8 cellular contexts compared by ENCODE assay signal in genomic region chr6:10425973-10426780, GRCh38. TPM values are rescaled to one million over a fixed set of nuclear protein-coding genes. Genes with fewer than 3 reads are reported as not detected.
A peak's percentile ranks its signal among the peaks of the same experiment; 100 is the strongest.
DNase-seq lines count a peak whose midpoint lies in the region; ATAC-seq and TF ChIP-seq lines count a peak whose summit lies in the region.

No MANE protein-coding gene starts in this region.

- H3K36me3 ChIP-seq in lung (ENCODE audit: control insufficient read depth in 2 of 2, insufficient read depth in 2 of 2, low read length in 2 of 2) (no peaks in the 10 kb centered on the region), vagina (no peaks in the 10 kb centered on the region)

- intact Hi-C loops in vagina (cut with DNase I) = no loop called here

- H3K9me3 ChIP-seq in lung (ENCODE audit: control insufficient read depth in 2 of 2, insufficient read depth in 1 of 2, low read length in 1 of 2) (peaks cover 0 to 6% of the 10 kb centered on the region in 2 donors), vagina (no peaks in the 10 kb centered on the region)

- no peak for TF ChIP-seq CTCF in choroid plexus epithelial cell (conservative IDR thresholded peaks at IDR 0.05; ENCODE audit: low read depth, low read length)
- no peak for TF ChIP-seq CTCF in lung (IDR thresholded peaks at IDR 0.05; ENCODE audit: control extremely low read depth, extremely low read depth)
- no peak for TF ChIP-seq CTCF in vagina (IDR thresholded peaks at IDR 0.05)

- TF ChIP-seq POLR2A in vagina (IDR thresholded peaks at IDR 0.05) = no peak

- H3K27ac ChIP-seq in lung (ENCODE audit: low read depth in 1 of 2, low read length in 1 of 2) = no peak overlapping the region
- peak overlapping the region; percentile 38 for H3K27ac ChIP-seq in vagina

- 1 to 2% methylated on average over 54 to 55 of the region's 55 CpGs for WGBS in lung, 2 donors

- H3K4me1 ChIP-seq in lung (ENCODE audit: control insufficient read depth in 2 of 2, insufficient read depth in 2 of 2, low read length in 2 of 2) (peaks cover 0 to 7% of the 10 kb centered on the region in 2 donors), vagina (peaks cover 20% of the 10 kb centered on the region)

- H3K4me3 ChIP-seq in GM08714 (ENCODE audit: low read length) (peak overlapping the region; percentile 41; the same call in 1 of the 2 replicates), choroid plexus epithelial cell (ENCODE audit: low read depth, low read length) (peak overlapping the region; percentile 63), lung (peak overlapping the region; percentile 5), vagina (peak overlapping the region; percentile 51 to 53)
- H3K4me3 ChIP-seq in Jurkat, Clone E6-1 (ENCODE audit: low read length) = peak overlapping the region; percentile 5; the same call in 1 of the 2 replicates

- peaks cover 7% of the 10 kb centered on the region for H3K27me3 ChIP-seq in lung (ENCODE audit: control insufficient read depth, insufficient read depth)
- no peaks in the 10 kb centered on the region for H3K27me3 ChIP-seq in vagina

- ATAC-seq in GM21528 (IDR thresholded peaks at IDR 0.05; ENCODE audit: low FRiP score, unreplicated experiment) (peak; percentile 51), lung (ENCODE audit: insufficient read depth, low FRiP score) (peak; percentile 72)

- no peak for DNase-seq in Jurkat, Clone E6-1 (ENCODE audit: low read depth, low spot score)
- DNase-seq in choroid plexus epithelial cell (ENCODE audit: low read depth) (peak; percentile 19), lung (ENCODE audit: low spot score) (no peak), vagina (ENCODE audit: extremely low spot score in 2 of 2) (no peak), CD1c-positive myeloid dendritic cell (ENCODE audit: extremely low spot score) (no peak), NCI-H510A treated with DMSO at 0.1 percent for 48 hours (lab: John Stamatoyannopoulos, UW) (no peak)

RNA-seq across cellular contexts. Expression of gene TFAP2A, which starts 11.3 kb away (rescaled TPM):
- 2.5 TPM for polyA plus RNA-seq in Jurkat, Clone E6-1 (2012; ENCODE audit: insufficient read depth, insufficient read length)
- 1 to 10 TPM in 1 of 2 donors, under 1 TPM in 1; 0.14 to 2.7 TPM for total RNA-seq in lung
- polyA plus RNA-seq in lung = under 1 TPM; 0.55 to 0.73 TPM
- total RNA-seq in vagina = 19.4 TPM

Comparison
In these comparisons a context has a peak if more than half of its experiments do, and no peak if none do; other contexts are left out.
1. H3K4me3 ChIP-seq: peak in every context shown above with its lines; median percentile 63 in choroid plexus epithelial cell; 52 in vagina; 41 in GM08714; 5 in Jurkat, Clone E6-1; 5 in lung.